ENCODE assay signal across 12 cellular contexts in genomic region chr3:56970401-56971002, GRCh38.
DNase-seq lines count a peak whose midpoint lies in the region; ATAC-seq and TF ChIP-seq lines count a peak whose summit lies in the region.
"Had no signal": no experiment of that assay in that cellular context is flagged by ENCODE, and none has a peak within 500 bp of the region (broad histone marks: within the 10 kb centered on the region; RNA-seq: fewer than 3 reads in every experiment).

No MANE protein-coding gene starts in this region.

- no peak overlapping the region for H3K4me3 Mint-ChIP-seq in activated CD8-positive, alpha-beta T cell treated with anti-CD3 and anti-CD28 coated beads for 36 hours
- no peak overlapping the region for H3K4me3 Mint-ChIP-seq in activated CD8-positive, alpha-beta T cell treated with anti-CD3 and anti-CD28 coated beads, Interleukin-2, amount 10 ng/mL, durations not matched to agents 7 days and 5 days
- H3K4me3 Mint-ChIP-seq in stimulated activated memory B cell treated with anti-CD40 and anti-IgM and Interleukin-4, amounts not matched to agents 10 μg/mL and 1 μg/mL and 100 μg/mL, for 72 hours: no peak overlapping the region

- H3K4me1 Mint-ChIP-seq in activated CD8-positive, alpha-beta T cell treated with anti-CD3 and anti-CD28 coated beads for 36 hours (ENCODE audit: low read depth): peaks cover 8% of the 10 kb centered on the region
- H3K4me1 Mint-ChIP-seq in activated CD8-positive, alpha-beta T cell treated with anti-CD3 and anti-CD28 coated beads, Interleukin-2, amount 10 ng/mL, durations not matched to agents 7 days and 5 days (ENCODE audit: low read depth): no peaks in the 10 kb centered on the region
- H3K4me1 Mint-ChIP-seq in stimulated activated memory B cell treated with anti-CD40 and anti-IgM and Interleukin-4, amounts not matched to agents 10 μg/mL and 1 μg/mL and 100 μg/mL, for 72 hours: peaks cover 19% of the 10 kb centered on the region

- in situ Hi-C loops in G401 (cut with HindIII; ENCODE audit: low sequenced_read_pairs): no loop called here

- H3K9me3 Mint-ChIP-seq in activated CD8-positive, alpha-beta T cell treated with anti-CD3 and anti-CD28 coated beads for 36 hours: peaks cover 2% of the 10 kb centered on the region
- no peaks in the 10 kb centered on the region for H3K9me3 Mint-ChIP-seq in activated CD8-positive, alpha-beta T cell treated with anti-CD3 and anti-CD28 coated beads, Interleukin-2, amount 10 ng/mL, durations not matched to agents 7 days and 5 days (ENCODE audit: insufficient read depth)
- H3K9me3 Mint-ChIP-seq in stimulated activated memory B cell treated with anti-CD40 and anti-IgM and Interleukin-4, amounts not matched to agents 10 μg/mL and 1 μg/mL and 100 μg/mL, for 72 hours: no peaks in the 10 kb centered on the region

- TF ChIP-seq CTCF in activated CD8-positive, alpha-beta T cell treated with anti-CD3 and anti-CD28 coated beads for 36 hours (IDR thresholded peaks at IDR 0.05): no peak
- TF ChIP-seq CTCF in fibroblast of pulmonary artery (IDR thresholded peaks at IDR 0.05; ENCODE audit: low read length, missing control alignments): no peak

- no peak overlapping the region for H3K27ac Mint-ChIP-seq in activated CD8-positive, alpha-beta T cell treated with anti-CD3 and anti-CD28 coated beads for 36 hours
- H3K27ac Mint-ChIP-seq in activated CD8-positive, alpha-beta T cell treated with anti-CD3 and anti-CD28 coated beads, Interleukin-2, amount 10 ng/mL, durations not matched to agents 7 days and 5 days: no peak overlapping the region
- peak overlapping the region; percentile 47 for H3K27ac Mint-ChIP-seq in stimulated activated memory B cell treated with anti-CD40 and anti-IgM and Interleukin-4, amounts not matched to agents 10 μg/mL and 1 μg/mL and 100 μg/mL, for 72 hours

- DNase-seq in activated CD8-positive, alpha-beta T cell treated with anti-CD3 and anti-CD28 coated beads for 36 hours: peak; percentile 20
- no peak for DNase-seq in activated CD8-positive, alpha-beta T cell treated with anti-CD3 and anti-CD28 coated beads, Interleukin-2, amount 10 ng/mL, durations not matched to agents 7 days and 5 days
- peak; percentile 81 for DNase-seq in NCI-H226
- DNase-seq in fibroblast of pulmonary artery (ENCODE audit: low read depth): peak; percentile 84
- DNase-seq in G401 (ENCODE audit: low spot score): no peak
- no peak for DNase-seq in NCI-H1930 (lab: John Stamatoyannopoulos, UW)
- DNase-seq: NCI-H510A, pancreas, T-helper 1 cell, tibial artery had no signal

- POLR2A ChIA-PET in activated CD8-positive, alpha-beta T cell treated with anti-CD3 and anti-CD28 coated beads for 36 hours (lab: Charles Lee): interaction anchor here (0.8 to 1.3 kb wide), 3 partner anchors 9 to 33 kb away, joined by 4 read pairs; no protein-coding TSS in a partner anchor
- POLR2A ChIA-PET in activated CD8-positive, alpha-beta T cell treated with anti-CD3 and anti-CD28 coated beads, Interleukin-2, amount 10 ng/mL, durations not matched to agents 7 days and 5 days (lab: Charles Lee): interaction anchor here (0.6 kb wide), 1 partner anchor 246 kb away, joined by 7 read pairs; no protein-coding TSS in a partner anchor

- ATAC-seq in activated CD8-positive, alpha-beta T cell treated with anti-CD3 and anti-CD28 coated beads for 36 hours: no peak
- no peak for ATAC-seq in activated CD8-positive, alpha-beta T cell treated with anti-CD3 and anti-CD28 coated beads, Interleukin-2, amount 10 ng/mL, durations not matched to agents 7 days and 5 days
- ATAC-seq in stimulated activated memory B cell treated with anti-CD40 and anti-IgM and Interleukin-4, amounts not matched to agents 10 μg/mL and 1 μg/mL and 100 μg/mL, for 72 hours: peak; percentile 86
- no peak for ATAC-seq in HG03571 (IDR thresholded peaks at IDR 0.05; ENCODE audit: unreplicated experiment)

- H3K36me3 Mint-ChIP-seq in activated CD8-positive, alpha-beta T cell treated with anti-CD3 and anti-CD28 coated beads for 36 hours (ENCODE audit: low read depth): no peaks in the 10 kb centered on the region
- H3K36me3 Mint-ChIP-seq in activated CD8-positive, alpha-beta T cell treated with anti-CD3 and anti-CD28 coated beads, Interleukin-2, amount 10 ng/mL, durations not matched to agents 7 days and 5 days (ENCODE audit: low read depth): no peaks in the 10 kb centered on the region
- no peaks in the 10 kb centered on the region for H3K36me3 Mint-ChIP-seq in stimulated activated memory B cell treated with anti-CD40 and anti-IgM and Interleukin-4, amounts not matched to agents 10 μg/mL and 1 μg/mL and 100 μg/mL, for 72 hours

- H3K4me3 ChIP-seq in fibroblast of pulmonary artery (replicated peaks; ENCODE audit: low read depth, low read length): no peak overlapping the region
- H3K4me3 ChIP-seq: pancreas, tibial artery had no signal

- CTCF ChIA-PET in activated CD8-positive, alpha-beta T cell treated with anti-CD3 and anti-CD28 coated beads for 36 hours (lab: Charles Lee): interaction anchor here (0.7 to 3.0 kb wide), 5 partner anchors 17 to 276 kb away, joined by 3 to 21 read pairs (median 4); no protein-coding TSS in a partner anchor
- CTCF ChIA-PET in activated CD8-positive, alpha-beta T cell treated with anti-CD3 and anti-CD28 coated beads, Interleukin-2, amount 10 ng/mL, durations not matched to agents 7 days and 5 days (lab: Charles Lee): interaction anchor here (0.8 to 1.6 kb wide), 3 partner anchors 10 to 19 kb away, joined by 3 to 6 read pairs (median 4); no protein-coding TSS in a partner anchor

- H3K27me3 Mint-ChIP-seq in activated CD8-positive, alpha-beta T cell treated with anti-CD3 and anti-CD28 coated beads for 36 hours: no peaks in the 10 kb centered on the region
- H3K27me3 Mint-ChIP-seq in activated CD8-positive, alpha-beta T cell treated with anti-CD3 and anti-CD28 coated beads, Interleukin-2, amount 10 ng/mL, durations not matched to agents 7 days and 5 days (ENCODE audit: low read depth): no peaks in the 10 kb centered on the region
- no peaks in the 10 kb centered on the region for H3K27me3 Mint-ChIP-seq in stimulated activated memory B cell treated with anti-CD40 and anti-IgM and Interleukin-4, amounts not matched to agents 10 μg/mL and 1 μg/mL and 100 μg/mL, for 72 hours

- intact Hi-C loops in activated CD8-positive, alpha-beta T cell treated with anti-CD3 and anti-CD28 coated beads for 36 hours (cut with micrococcal nuclease): no loop called here

Comparison
In these comparisons a context has a peak if more than half of its experiments do, and no peak if none do; other contexts are left out.
1. DNase-seq: peak in activated CD8-positive, alpha-beta T cell treated with anti-CD3 and anti-CD28 coated beads for 36 hours (single experiment), NCI-H226 (single experiment) and fibroblast of pulmonary artery (single experiment); none in activated CD8-positive, alpha-beta T cell treated with anti-CD3 and anti-CD28 coated beads, Interleukin-2, amount 10 ng/mL, durations not matched to agents 7 days and 5 days (single experiment), G401 (single experiment) and NCI-H1930 (0 of 2).